ENCODE assay signal across 9 cellular contexts in genomic region chr10:1420663-1421362, GRCh38.
DNase-seq lines count a peak whose midpoint lies in the region; ATAC-seq, FAIRE-seq and TF ChIP-seq lines count a peak whose summit lies in the region.
"Had no signal": no experiment of that assay in that cellular context is flagged by ENCODE, and none has a peak within 500 bp of the region (broad histone marks: within the 10 kb centered on the region; RNA-seq: fewer than 3 reads in every experiment).

No MANE protein-coding gene starts in this region.

- H3K4me3 ChIP-seq in HUES64 (ENCODE audit: low read length) (peak overlapping the region; percentile 53), pancreas (peak overlapping the region in 1 of 4 donors; percentile 22)

- H3K36me3 ChIP-seq in HUES64 (ENCODE audit: insufficient read depth, low read length) (no peaks in the 10 kb centered on the region), pancreas (no peaks in the 10 kb centered on the region)

- TF ChIP-seq CTCF in pancreas (IDR thresholded peaks at IDR 0.05): peak; percentile 47 to 68 (median 56)

- peak; percentile 96 for DNase-seq in ELF-1 (ENCODE audit: low read depth, low spot score)
- peak; percentile 55 for DNase-seq in NOMO-1 treated with dmso at 0.1 percent for 144 hours (lab: John Stamatoyannopoulos, UW; ENCODE audit: unreplicated experiment)
- peak; percentile 64 for DNase-seq in activated T-cell treated with anti-CD3 and anti-CD28 coated beads for 48 hours (ENCODE audit: low read depth)
- DNase-seq in foreskin melanocyte: peak; percentile 28
- peak in 5 of 6 donors; percentile 44 to 85 (median 71) for DNase-seq in pancreas
- DNase-seq in AG20443 (ENCODE audit: low spot score): no peak

- FAIRE-seq in pancreas (lab: Jason Lieb, UNC): no peak
- FAIRE-seq: endometrium had no signal

- 0 out of 2 replicates have a peak, but pooled peaks cover 3% of the 10 kb centered on the region for H3K4me1 ChIP-seq in HUES64 (ENCODE audit: insufficient read depth, low read length)
- peaks cover 12 to 18% (median 15%) of the 10 kb centered on the region in 3 donors for H3K4me1 ChIP-seq in pancreas

- ATAC-seq in GM21576 (IDR thresholded peaks at IDR 0.05; ENCODE audit: unreplicated experiment) (peak; percentile 93), pancreas (peak; percentile 90 to 97 (median 94))

- H3K9me3 ChIP-seq in HUES64 (ENCODE audit: insufficient read depth, low read depth, low read length) (no peaks in the 10 kb centered on the region), pancreas (no peaks in the 10 kb centered on the region)

- WGBS in HUES64: 8% methylated on average over 24 of the region's 25 CpGs
- WGBS in pancreas, 2 donors: 1 to 3% methylated on average over 25 of the region's 25 CpGs

- H3K9ac ChIP-seq in HUES64 (ENCODE audit: low read depth, low read length): no peak overlapping the region

- H3K27me3 ChIP-seq in HUES64 (ENCODE audit: insufficient read depth, low read length) (peaks cover 12% of the 10 kb centered on the region), pancreas (peaks cover 0 to 27% (median 4%) of the 10 kb centered on the region in 4 donors)

- intact Hi-C loops in pancreas (cut with DNase I): no loop called here

- no peak overlapping the region for H3K27ac ChIP-seq in HUES64 (ENCODE audit: low read depth, low read length)
- no peak overlapping the region for H3K27ac ChIP-seq in pancreas
